13 cellular contexts compared by ENCODE assay signal in genomic region chr1:208241541-208241940, GRCh38. TPM values are rescaled to one million over a fixed set of nuclear protein-coding genes. Genes with fewer than 3 reads are reported as not detected.
DNase-seq lines count a peak whose midpoint lies in the region; ATAC-seq and TF ChIP-seq lines count a peak whose summit lies in the region.
"Had no signal": no experiment of that assay in that cellular context is flagged by ENCODE, and none has a peak within 500 bp of the region (broad histone marks: within the 10 kb centered on the region; RNA-seq: fewer than 3 reads in every experiment).

No MANE protein-coding gene starts in this region.

- no peaks in the 10 kb centered on the region for H3K9me3 Mint-ChIP-seq in endodermal cell
- H3K9me3 Mint-ChIP-seq in stimulated activated naive B cell treated with anti-CD40 and anti-IgM and Interleukin-4, amounts not matched to agents 10 μg/mL and 1 μg/mL and 100 μg/mL, for 72 hours = no peaks in the 10 kb centered on the region
- no peaks in the 10 kb centered on the region for H3K9me3 Mint-ChIP-seq in CD4-positive, alpha-beta memory T cell

- POLR2A ChIA-PET in SK-N-SH (lab: Yijun Ruan, JAX) = no interaction called here
- POLR2A ChIA-PET in CD4-positive, alpha-beta memory T cell (lab: Charles Lee; ENCODE audit: partially characterized antibody) = no interaction called here

- in situ Hi-C loops in transverse colon (cut with MboI; ENCODE audit: low pct_ligation_motif_present in 1 of 4, low pct_unique_long_range_greater_than_20kb in 1 of 4, low sequenced_read_pairs in 3 of 4) = loop anchor here in 2 of 4 donors (10.0 to 25.0 kb wide), 3 partner anchors 104 to 217 kb away; no protein-coding TSS in a partner anchor

- H3F3A ChIP-seq in SK-N-SH (replicated peaks; ENCODE audit: insufficient read depth) = peaks cover 15% of the 10 kb centered on the region

- no peak for TF ChIP-seq POLR2A in transverse colon (IDR thresholded peaks at IDR 0.05)

- no peaks in the 10 kb centered on the region for H3K9me3 ChIP-seq in SK-N-SH
- no peaks in the 10 kb centered on the region for H3K9me3 ChIP-seq in endodermal cell (ENCODE audit: control insufficient read depth, low read length)
- no peaks in the 10 kb centered on the region for H3K9me3 ChIP-seq in mucosa of stomach (ENCODE audit: control insufficient read depth, low read length)
- H3K9me3 ChIP-seq in transverse colon = no peaks in the 10 kb centered on the region
- H3K9me3 ChIP-seq in CD4-positive, alpha-beta memory T cell (ENCODE audit: control insufficient read depth in 1 of 2, low read length in 2 of 2) = no peaks in the 10 kb centered on the region

- DNase-seq in SK-N-SH = no peak
- DNase-seq in endodermal cell = peak; percentile 52
- DNase-seq in transverse colon = no peak
- DNase-seq in stimulated activated naive B cell treated with anti-CD40 and anti-IgM and Interleukin-4, amounts not matched to agents 10 μg/mL and 1 μg/mL and 100 μg/mL, for 72 hours = no peak
- DNase-seq in CD4-positive, alpha-beta memory T cell = no peak
- DNase-seq in stimulated activated naive CD4-positive, alpha-beta T cell (lab: John Stamatoyannopoulos, UW) = no peak
- DNase-seq: activated CD4-positive, alpha-beta T cell treated with anti-CD3 and anti-CD28 coated beads for 1 hour; DMS79 treated with DMSO at 0.1 percent for 48 hours; NCI-H524 treated with DMSO at 0.1 percent for 48 hours; stimulated activated CD8-positive, alpha-beta memory T cell treated with anti-CD3 and anti-CD28 coated beads, Interleukin-4, amount 100 ng/mL, for 48 hours had no signal

- H3K4me1 ChIP-seq in SK-N-SH (ENCODE audit: control insufficient read depth in 1 of 2, insufficient read depth in 2 of 2, low read depth in 1 of 2, low read length in 1 of 2) (peaks cover 12 to 59% of the 10 kb centered on the region in 2 experiments; a peak in 3 of 4 replicates), endodermal cell (ENCODE audit: control insufficient read depth, insufficient read depth, low read length) (peaks cover 23% of the 10 kb centered on the region), mucosa of stomach (ENCODE audit: control insufficient read depth, insufficient read depth, low read length) (peaks cover 47% of the 10 kb centered on the region), transverse colon (peaks cover 7 to 73% (median 63%) of the 10 kb centered on the region in 4 donors)
- peaks cover 18% of the 10 kb centered on the region for H3K4me1 ChIP-seq in CD4-positive, alpha-beta memory T cell (ENCODE audit: insufficient read depth, low read length)

- H3K27ac Mint-ChIP-seq in endodermal cell = no peak overlapping the region
- H3K27ac Mint-ChIP-seq in stimulated activated naive B cell treated with anti-CD40 and anti-IgM and Interleukin-4, amounts not matched to agents 10 μg/mL and 1 μg/mL and 100 μg/mL, for 72 hours = no peak overlapping the region
- H3K27ac Mint-ChIP-seq in CD4-positive, alpha-beta memory T cell = no peak overlapping the region

- H3K27me3 ChIP-seq in SK-N-SH (ENCODE audit: insufficient read depth) (no peaks in the 10 kb centered on the region), endodermal cell (ENCODE audit: control insufficient read depth, insufficient read depth, low read length, poor library complexity, severe bottlenecking) (no peaks in the 10 kb centered on the region), mucosa of stomach (ENCODE audit: control insufficient read depth, insufficient read depth, low read length) (no peaks in the 10 kb centered on the region), transverse colon (no peaks in the 10 kb centered on the region)
- peaks cover 20% of the 10 kb centered on the region for H3K27me3 ChIP-seq in CD4-positive, alpha-beta memory T cell (ENCODE audit: insufficient read depth, low read length)

- peaks cover 67% of the 10 kb centered on the region for H3K4me1 Mint-ChIP-seq in endodermal cell
- H3K4me1 Mint-ChIP-seq in stimulated activated naive B cell treated with anti-CD40 and anti-IgM and Interleukin-4, amounts not matched to agents 10 μg/mL and 1 μg/mL and 100 μg/mL, for 72 hours = peaks cover 7 to 28% of the 10 kb centered on the region in 2 donors
- H3K4me1 Mint-ChIP-seq in CD4-positive, alpha-beta memory T cell = peaks cover 8 to 20% (median 10%) of the 10 kb centered on the region in 4 donors

- peaks cover 76% of the 10 kb centered on the region for H3K79me2 ChIP-seq in SK-N-SH (ENCODE audit: insufficient read depth)

- TF ChIP-seq CTCF in SK-N-SH (IDR thresholded peaks at IDR 0.05) = no peak
- no peak for TF ChIP-seq CTCF in endodermal cell (conservative IDR thresholded peaks at IDR 0.05)
- no peak for TF ChIP-seq CTCF in transverse colon (IDR thresholded peaks at IDR 0.05)

- CTCF ChIA-PET in SK-N-SH (lab: Yijun Ruan, JAX) = interaction anchor here (0.8 to 19.9 kb wide), 19 partner anchors 9 to 1325 kb away, joined by 3 to 579 read pairs (median 6); no protein-coding TSS in a partner anchor
- CTCF ChIA-PET in CD4-positive, alpha-beta memory T cell (lab: Charles Lee; ENCODE audit: partially characterized antibody) = interaction anchor here (1.6 to 11.2 kb wide), 2 partner anchors 9 to 217 kb away, joined by 3 to 234 read pairs; no protein-coding TSS in a partner anchor

- peaks cover 28% of the 10 kb centered on the region for H3K27me3 Mint-ChIP-seq in endodermal cell (ENCODE audit: insufficient read depth)
- peaks cover 22 to 25% of the 10 kb centered on the region in 2 donors for H3K27me3 Mint-ChIP-seq in stimulated activated naive B cell treated with anti-CD40 and anti-IgM and Interleukin-4, amounts not matched to agents 10 μg/mL and 1 μg/mL and 100 μg/mL, for 72 hours
- H3K27me3 Mint-ChIP-seq in CD4-positive, alpha-beta memory T cell = peaks cover 20 to 28% of the 10 kb centered on the region in 2 donors

- H3K4me3 Mint-ChIP-seq in endodermal cell = peak overlapping the region; percentile 93
- H3K4me3 Mint-ChIP-seq in stimulated activated naive B cell treated with anti-CD40 and anti-IgM and Interleukin-4, amounts not matched to agents 10 μg/mL and 1 μg/mL and 100 μg/mL, for 72 hours = no peak overlapping the region
- peak overlapping the region in 2 of 8 donors; percentile 29 to 53 for H3K4me3 Mint-ChIP-seq in CD4-positive, alpha-beta memory T cell

- H2AFZ ChIP-seq in SK-N-SH (ENCODE audit: low read depth) = no peak overlapping the region

- TF ChIP-seq EP300 in SK-N-SH (IDR thresholded peaks at IDR 0.05; ENCODE audit: borderline replicate concordance in 1 of 2, low read depth in 1 of 2, low read length in 1 of 2) (no peak), transverse colon (IDR thresholded peaks at IDR 0.05; ENCODE audit: low read depth) (no peak)

- no peaks in the 10 kb centered on the region for H3K9me2 ChIP-seq in SK-N-SH

- peak overlapping the region; percentile 93 for H3K4me2 ChIP-seq in SK-N-SH

- no peaks in the 10 kb centered on the region for H3K36me3 Mint-ChIP-seq in endodermal cell (ENCODE audit: low read depth)
- H3K36me3 Mint-ChIP-seq in stimulated activated naive B cell treated with anti-CD40 and anti-IgM and Interleukin-4, amounts not matched to agents 10 μg/mL and 1 μg/mL and 100 μg/mL, for 72 hours = no peaks in the 10 kb centered on the region
- H3K36me3 Mint-ChIP-seq in CD4-positive, alpha-beta memory T cell = no peaks in the 10 kb centered on the region

- H3K27ac ChIP-seq in SK-N-SH (ENCODE audit: low read depth in 2 of 2, low read length in 1 of 2) (no peak overlapping the region), endodermal cell (ENCODE audit: low read depth, low read length) (no peak overlapping the region), transverse colon (peak overlapping the region; percentile 91 to 92 (median 91))
- no peak overlapping the region for H3K27ac ChIP-seq in CD4-positive, alpha-beta memory T cell (ENCODE audit: low read depth, low read length)
- H3K27ac ChIP-seq: SK-N-MC had no signal

- H3K4me3 ChIP-seq in SK-N-SH (ENCODE audit: low read depth in 2 of 2, low read length in 1 of 2) (peak overlapping the region; percentile 93 to 96; a peak in 3 of 4 replicates), endodermal cell (ENCODE audit: low read length) (peak overlapping the region; percentile 100), mucosa of stomach (ENCODE audit: low read length) (peak overlapping the region; percentile 22), transverse colon (peak overlapping the region in 3 of 4 donors; percentile 70 to 94 (median 93))
- no peak overlapping the region for H3K4me3 ChIP-seq in CD4-positive, alpha-beta memory T cell (ENCODE audit: low read length in 2 of 2)
- H3K4me3 ChIP-seq: SK-N-MC had no signal

- no peak for ATAC-seq in SK-N-SH treated with all-trans-retinoic acid at 6 μM for 48 hours
- no peak for ATAC-seq in stimulated activated naive B cell treated with anti-CD40 and anti-IgM and Interleukin-4, amounts not matched to agents 10 μg/mL and 1 μg/mL and 100 μg/mL, for 72 hours (replicated peaks)

- WGBS in SK-N-SH (ENCODE audit: low lambda C conversion rate) = 83% methylated on average over 5 of the region's 5 CpGs
- WGBS in endodermal cell (ENCODE audit: insufficient coverage in 1 of 2, insufficient read length in 1 of 2), 2 experiments = 55 to 80% methylated on average over 1 to 5 of the region's 5 CpGs
- 56% methylated on average over 5 of the region's 5 CpGs; no CpG with 5 or more reads in 1 of the 2 donors for WGBS in transverse colon (ENCODE audit: low coverage in 1 of 2), 2 donors

- no peak for TF ChIP-seq RAD21 in SK-N-SH (IDR thresholded peaks at IDR 0.05; ENCODE audit: low read length)

- H3K9ac ChIP-seq in SK-N-SH = no peak overlapping the region
- H3K9ac ChIP-seq in endodermal cell (ENCODE audit: extremely low read depth, low read length, poor library complexity, severe bottlenecking) = peak overlapping the region; percentile 91
- H3K9ac ChIP-seq in mucosa of stomach (ENCODE audit: low read length) = peak overlapping the region; percentile 84

- H3K36me3 ChIP-seq in SK-N-SH (replicated peaks in 1 of 2; ENCODE audit: control insufficient read depth in 1 of 2, insufficient read depth in 2 of 2, low read length in 1 of 2) (peaks cover 0 to 26% of the 10 kb centered on the region in 2 experiments), endodermal cell (ENCODE audit: control insufficient read depth, insufficient read depth, low read length) (peaks cover 63% of the 10 kb centered on the region), mucosa of stomach (ENCODE audit: control insufficient read depth, insufficient read depth, low read length) (no peaks in the 10 kb centered on the region), transverse colon (no peaks in the 10 kb centered on the region)
- H3K36me3 ChIP-seq in CD4-positive, alpha-beta memory T cell (ENCODE audit: insufficient read depth, low read length) = no peaks in the 10 kb centered on the region

- peaks cover 17% of the 10 kb centered on the region; the same call in 1 of the 2 replicates for H4K20me1 ChIP-seq in SK-N-SH (ENCODE audit: insufficient read depth)

- intact Hi-C loops in transverse colon (cut with DNase I; ENCODE audit: low total_unique reads) = loop anchor here (5.0 kb wide), 1 partner anchor 109 kb away; no protein-coding TSS in a partner anchor
- intact Hi-C loops in CD4-positive, alpha-beta memory T cell (cut with micrococcal nuclease) = loop anchor here (10.0 kb wide), 1 partner anchor 417 kb away; no protein-coding TSS in a partner anchor

RNA-seq across cellular contexts. Expression of gene PLXNA2, which starts 2.6 kb away (rescaled TPM):
- polyA plus RNA-seq in SK-N-SH (2012; rRNA removed) = 7.3 and 8.5 TPM in 2 replicates
- polyA plus RNA-seq in SK-N-SH (2012; cell fraction: cytosol; rRNA removed) = 3.9 and 6.2 TPM in 2 replicates
- 31.0 and 36.0 TPM in 2 replicates for polyA plus RNA-seq in SK-N-SH (2012; cell fraction: nucleus; rRNA removed)
- total RNA-seq in endodermal cell (10 to 100 TPM; 61.2 to 86.1 TPM), transverse colon (100 to 1,000 TPM in 1 of 4 donors, 10 to 100 TPM in 3; 77.4 to 140 (median 85.5) TPM)
- 22.9 TPM for polyA plus RNA-seq in endodermal cell (2013, experiment 1 of 2)
- 24.4 TPM for polyA plus RNA-seq in endodermal cell (2013, experiment 2 of 2)
- total RNA-seq in CD4-positive, alpha-beta memory T cell = 1 to 10 TPM; 3.5 to 4.0 TPM
- under 1 TPM; 0.10 to 0.11 TPM for polyA plus RNA-seq in CD4-positive, alpha-beta memory T cell

Comparison
In these comparisons a context has a peak if more than half of its experiments do, and no peak if none do; other contexts are left out.
1. H3K27ac ChIP-seq: peak in transverse colon (4 of 4); none in SK-N-SH (0 of 2), endodermal cell (single experiment) and CD4-positive, alpha-beta memory T cell (single experiment).
2. H3K4me3 ChIP-seq: peak in SK-N-SH (2 of 2), endodermal cell (single experiment), mucosa of stomach (single experiment) and transverse colon (3 of 4); none in CD4-positive, alpha-beta memory T cell (0 of 2).
3. RNA of gene PLXNA2, which starts 2.6 kb away (total RNA-seq): 61.2 to 86.1 TPM in endodermal cell and 77.4 to 140 TPM in transverse colon; 3.5 to 4.0 TPM in CD4-positive, alpha-beta memory T cell; every median in the first group is over 10 times any median in the second.